ENCODE assay signal across 19 cellular contexts in the genomic region with DNA sequence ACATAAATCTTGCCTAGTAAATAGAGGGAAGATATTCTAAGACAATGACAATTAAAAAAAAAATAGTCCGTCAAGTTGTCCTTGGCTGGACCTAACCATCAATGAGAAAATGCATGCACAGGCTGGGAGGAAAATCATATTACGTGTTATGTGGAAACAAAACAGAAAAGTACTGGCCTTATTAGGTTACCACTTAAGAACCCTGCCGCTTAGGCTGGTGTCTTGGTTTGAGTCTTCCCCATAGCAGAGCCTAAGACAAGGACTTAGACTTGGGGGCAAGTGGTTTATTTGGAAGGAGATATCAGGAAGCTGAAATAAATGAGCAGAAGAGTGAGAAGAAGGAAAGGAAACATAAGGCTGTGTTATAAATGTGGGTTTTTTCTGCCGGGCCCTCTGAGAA.
A peak's percentile ranks its signal among the peaks of the same experiment; 100 is the strongest.
DNase-seq lines count a peak whose midpoint lies in the region; ATAC-seq, FAIRE-seq and TF ChIP-seq lines count a peak whose summit lies in the region.
"Had no signal": no experiment of that assay in that cellular context is flagged by ENCODE, and none has a peak within 500 bp of the region (broad histone marks: within the 10 kb centered on the region; RNA-seq: fewer than 3 reads in every experiment).

No MANE protein-coding gene starts in this region.

- H3K9ac ChIP-seq in GM12878 (ENCODE audit: control insufficient read depth, insufficient read depth, low read length): peak overlapping the region; percentile 90

- TF ChIP-seq EP300 in GM12878 (IDR thresholded peaks at IDR 0.05; ENCODE audit: borderline replicate concordance in 1 of 2, control insufficient read depth in 1 of 2, low read depth in 2 of 2, low read length in 2 of 2): no peak

- H2AFZ ChIP-seq in GM12878 (ENCODE audit: control insufficient read depth, low read depth, low read length): no peak overlapping the region
- H2AFZ ChIP-seq: PC-9 had no signal

- peak overlapping the region; percentile 67 for H3K4me3 Mint-ChIP-seq in activated CD4-positive, alpha-beta memory T cell treated with anti-CD3 and anti-CD28 coated beads for 36 hours
- no peak overlapping the region for H3K4me3 Mint-ChIP-seq in activated CD4-positive, alpha-beta memory T cell treated with anti-CD3 and anti-CD28 coated beads, Interleukin-2, amount 10 ng/mL, durations not matched to agents 7 days and 5 days
- H3K4me3 Mint-ChIP-seq: nephron had no signal

- H3K36me3 Mint-ChIP-seq in activated CD4-positive, alpha-beta memory T cell treated with anti-CD3 and anti-CD28 coated beads for 36 hours: peaks cover 3% of the 10 kb centered on the region
- H3K36me3 Mint-ChIP-seq in activated CD4-positive, alpha-beta memory T cell treated with anti-CD3 and anti-CD28 coated beads, Interleukin-2, amount 10 ng/mL, durations not matched to agents 7 days and 5 days (ENCODE audit: low read depth): no peaks in the 10 kb centered on the region

- FAIRE-seq in GM12878 (lab: Jason Lieb, UNC): no peak
- no peak for FAIRE-seq in GM19239 (lab: Jason Lieb, UNC)
- FAIRE-seq: A549, bronchial epithelial cell, urothelium cell line had no signal

- CTCF ChIA-PET in activated CD4-positive, alpha-beta memory T cell treated with anti-CD3 and anti-CD28 coated beads for 36 hours (lab: Charles Lee): interaction anchor here (0.6 to 2.8 kb wide), 15 partner anchors 21 to 187 kb away, joined by 3 to 10 read pairs (median 3); no protein-coding TSS in a partner anchor
- CTCF ChIA-PET in activated CD4-positive, alpha-beta memory T cell treated with anti-CD3 and anti-CD28 coated beads, Interleukin-2, amount 10 ng/mL, durations not matched to agents 7 days and 5 days (lab: Charles Lee): interaction anchor here (0.6 to 4.5 kb wide), 6 partner anchors 77 to 186 kb away, joined by 3 to 28 read pairs (median 4); a partner anchor contains a TSS
- CTCF ChIA-PET in GM12878 (lab: Yijun Ruan, JAX): interaction anchor here (0.7 to 11.5 kb wide), 18 partner anchors 23 to 287 kb away, joined by 3 to 163 read pairs (median 4); no protein-coding TSS in a partner anchor

- no peak for TF ChIP-seq RAD21 in GM12878 (IDR thresholded peaks at IDR 0.05; ENCODE audit: insufficient read depth, low read depth, low read length)

- H3K4me1 ChIP-seq in GM12878 (ENCODE audit: control insufficient read depth, insufficient read depth, low read length): peaks cover 25% of the 10 kb centered on the region
- H3K4me1 ChIP-seq: A549, psoas muscle had no signal

- in situ Hi-C loops in GM12878 (cut with MboI): no loop called here

- peak overlapping the region; percentile 97 for H3K27ac ChIP-seq in GM12878 (ENCODE audit: control insufficient read depth, insufficient read depth)
- H3K27ac ChIP-seq: A549, PC-9, psoas muscle, SK-N-MC had no signal

- no peaks in the 10 kb centered on the region for H4K20me1 ChIP-seq in GM12878 (ENCODE audit: control insufficient read depth, insufficient read depth)

- POLR2A ChIA-PET in activated CD4-positive, alpha-beta memory T cell treated with anti-CD3 and anti-CD28 coated beads for 36 hours (lab: Charles Lee): interaction anchor here (0.6 to 6.6 kb wide), 15 partner anchors 24 to 161 kb away, joined by 3 to 67 read pairs (median 3); no protein-coding TSS in a partner anchor
- POLR2A ChIA-PET in activated CD4-positive, alpha-beta memory T cell treated with anti-CD3 and anti-CD28 coated beads, Interleukin-2, amount 10 ng/mL, durations not matched to agents 7 days and 5 days (lab: Charles Lee): interaction anchor here (0.7 to 3.0 kb wide), 8 partner anchors 91 to 158 kb away, joined by 3 to 20 read pairs (median 4); no protein-coding TSS in a partner anchor
- POLR2A ChIA-PET in GM12878 (lab: Charles Lee): interaction anchor here (0.5 to 7.4 kb wide), 6 partner anchors 41 to 314 kb away, joined by 3 to 55 read pairs (median 4); a partner anchor contains a TSS

- no peaks in the 10 kb centered on the region for H3K9me3 Mint-ChIP-seq in activated CD4-positive, alpha-beta memory T cell treated with anti-CD3 and anti-CD28 coated beads for 36 hours
- no peaks in the 10 kb centered on the region for H3K9me3 Mint-ChIP-seq in activated CD4-positive, alpha-beta memory T cell treated with anti-CD3 and anti-CD28 coated beads, Interleukin-2, amount 10 ng/mL, durations not matched to agents 7 days and 5 days
- H3K9me3 Mint-ChIP-seq: nephron had no signal

- H3K27me3 ChIP-seq in GM12878 (replicated peaks in 1 of 2; ENCODE audit: control insufficient read depth in 2 of 2, insufficient read depth in 2 of 2, low read length in 1 of 2): no peaks in the 10 kb centered on the region

- no peak for TF ChIP-seq CTCF in GM12878 (IDR thresholded peaks at IDR 0.05 in 2 of 3, conservative IDR thresholded peaks at IDR 0.05 in 1 of 3; ENCODE audit: control insufficient read depth in 2 of 3, extremely low read depth in 1 of 3, insufficient read depth in 1 of 3, low read depth in 3 of 3, low read length in 3 of 3)

- peaks cover 95% of the 10 kb centered on the region for H3K79me2 ChIP-seq in GM12878 (ENCODE audit: control insufficient read depth, insufficient read depth, low read length)

- H3K36me3 ChIP-seq in GM12878 (ENCODE audit: control insufficient read depth in 2 of 2, insufficient read depth in 2 of 2, low read length in 1 of 2): no peaks in the 10 kb centered on the region

- H3K9me3 ChIP-seq in GM12878 (replicated peaks; ENCODE audit: control insufficient read depth, insufficient read depth, low read length): no peaks in the 10 kb centered on the region
- H3K9me3 ChIP-seq: A549, psoas muscle had no signal

- ATAC-seq in GM18502 (IDR thresholded peaks at IDR 0.05; ENCODE audit: poor library complexity, unreplicated experiment) (peak; percentile 4), HG03354 (IDR thresholded peaks at IDR 0.05; ENCODE audit: poor library complexity, severe bottlenecking, unreplicated experiment) (peak; percentile 2), GM12878 (peak; percentile 17), left cardiac atrium (no peak), HG03175 (IDR thresholded peaks at IDR 0.05; ENCODE audit: unreplicated experiment) (no peak)
- ATAC-seq: A549, psoas muscle had no signal

- no peaks in the 10 kb centered on the region for H3K27me3 Mint-ChIP-seq in activated CD4-positive, alpha-beta memory T cell treated with anti-CD3 and anti-CD28 coated beads for 36 hours
- H3K27me3 Mint-ChIP-seq in activated CD4-positive, alpha-beta memory T cell treated with anti-CD3 and anti-CD28 coated beads, Interleukin-2, amount 10 ng/mL, durations not matched to agents 7 days and 5 days: no peaks in the 10 kb centered on the region

- TF ChIP-seq POLR2A in GM12878 (IDR thresholded peaks at IDR 0.05; ENCODE audit: low read depth, low read length): no peak; the same call in 1 of the 2 replicates

- H3K4me2 ChIP-seq in GM12878 (ENCODE audit: control insufficient read depth, insufficient read depth): peak overlapping the region; percentile 87
- H3K4me2 ChIP-seq: A549, PC-9 had no signal

- H3K4me3 ChIP-seq in GM12878: peak overlapping the region; percentile 59
- H3K4me3 ChIP-seq: A549, PC-9, psoas muscle, SK-N-MC had no signal

- H3K4me1 Mint-ChIP-seq in activated CD4-positive, alpha-beta memory T cell treated with anti-CD3 and anti-CD28 coated beads for 36 hours (ENCODE audit: low read depth): peaks cover 57% of the 10 kb centered on the region
- peaks cover 38% of the 10 kb centered on the region for H3K4me1 Mint-ChIP-seq in activated CD4-positive, alpha-beta memory T cell treated with anti-CD3 and anti-CD28 coated beads, Interleukin-2, amount 10 ng/mL, durations not matched to agents 7 days and 5 days
- H3K4me1 Mint-ChIP-seq: nephron had no signal

- intact Hi-C loops in activated CD4-positive, alpha-beta memory T cell treated with anti-CD3 and anti-CD28 coated beads for 36 hours (cut with micrococcal nuclease): loop anchor here (1.0 kb wide), 13 partner anchors 7 to 313 kb away; a partner anchor contains a TSS
- intact Hi-C loops in GM12878 (cut with micrococcal nuclease; ENCODE audit: unreplicated experiment): loop anchor here (1.0 to 5.0 kb wide), 7 partner anchors 25 to 316 kb away; no protein-coding TSS in a partner anchor
- intact Hi-C loops in left cardiac atrium (cut with DNase I): no loop called here

- BruUV-seq in GM12878 (replicated peaks; lab: Mats Ljungman, UMichigan): TSS peak; percentile 42

- no peak for DNase-seq in activated CD4-positive, alpha-beta memory T cell treated with anti-CD3 and anti-CD28 coated beads for 36 hours
- DNase-seq in activated CD4-positive, alpha-beta memory T cell treated with anti-CD3 and anti-CD28 coated beads, Interleukin-2, amount 10 ng/mL, durations not matched to agents 7 days and 5 days: no peak
- no peak for DNase-seq in GM12878 (ENCODE audit: low read depth, low spot score)
- no peak for DNase-seq in GM19239 (ENCODE audit: insufficient read length, low spot score)
- DNase-seq in left cardiac atrium: no peak
- DNase-seq: dermis blood vessel endothelial cell, erythroblast, KBM-7, NCI-H1048, PC-9, psoas muscle had no signal

- peak overlapping the region; percentile 89 for H3K27ac Mint-ChIP-seq in activated CD4-positive, alpha-beta memory T cell treated with anti-CD3 and anti-CD28 coated beads for 36 hours
- H3K27ac Mint-ChIP-seq in activated CD4-positive, alpha-beta memory T cell treated with anti-CD3 and anti-CD28 coated beads, Interleukin-2, amount 10 ng/mL, durations not matched to agents 7 days and 5 days: no peak overlapping the region
- H3K27ac Mint-ChIP-seq: nephron had no signal

- SMC1A ChIA-PET in GM12878 (lab: Charles Lee; ENCODE audit: uncharacterized antibody, unreplicated experiment): interaction anchor here (0.6 to 15.5 kb wide), 15 partner anchors 9 to 316 kb away, joined by 3 to 426 read pairs (median 5); a partner anchor contains a TSS

- RAD21 ChIA-PET in GM12878 (lab: Charles Lee; ENCODE audit: unreplicated experiment): interaction anchor here (0.8 to 13.1 kb wide), 16 partner anchors 7 to 237 kb away, joined by 3 to 253 read pairs (median 4); no protein-coding TSS in a partner anchor

- WGBS in GM12878 (ENCODE audit: insufficient coverage, insufficient replicate concordance, low lambda C conversion rate, missing lambda C conversion rate): 12% methylated on average over 4 of the region's 4 CpGs

TF ChIP-seq in GM12878, 131 proteins besides CTCF, POLR2A, EP300 and RAD21 (continues in another document):
- TF ChIP-seq BCL11A (IDR thresholded peaks at IDR 0.05; ENCODE audit: low read depth, low read length) (no peak), BHLHE40 (IDR thresholded peaks at IDR 0.05; ENCODE audit: borderline replicate concordance in 1 of 2, low read depth in 2 of 2, low read length in 1 of 2) (no peak), SRF (IDR thresholded peaks at IDR 0.05; ENCODE audit: low read depth in 2 of 2, low read length in 2 of 2) (peak in 1 of 2 experiments; percentile 57; a peak in 1 of 4 replicates), SMC3 (IDR thresholded peaks at IDR 0.05; ENCODE audit: borderline replicate concordance, low read length) (no peak), YY1 (IDR thresholded peaks at IDR 0.05; ENCODE audit: low read depth, low read length) (no peak)

Comparison
In these comparisons a context has a peak if more than half of its experiments do, and no peak if none do; other contexts are left out.
1. ATAC-seq: peak in GM18502 (single experiment), HG03354 (single experiment) and GM12878 (single experiment); none in left cardiac atrium (0 of 2) and HG03175 (single experiment).
2. intact Hi-C loops: an anchor here in activated CD4-positive, alpha-beta memory T cell treated with anti-CD3 and anti-CD28 coated beads for 36 hours (1.0 kb wide) and GM12878 (1.0 to 5.0 kb wide); none called in left cardiac atrium.